In the genomic region with DNA sequence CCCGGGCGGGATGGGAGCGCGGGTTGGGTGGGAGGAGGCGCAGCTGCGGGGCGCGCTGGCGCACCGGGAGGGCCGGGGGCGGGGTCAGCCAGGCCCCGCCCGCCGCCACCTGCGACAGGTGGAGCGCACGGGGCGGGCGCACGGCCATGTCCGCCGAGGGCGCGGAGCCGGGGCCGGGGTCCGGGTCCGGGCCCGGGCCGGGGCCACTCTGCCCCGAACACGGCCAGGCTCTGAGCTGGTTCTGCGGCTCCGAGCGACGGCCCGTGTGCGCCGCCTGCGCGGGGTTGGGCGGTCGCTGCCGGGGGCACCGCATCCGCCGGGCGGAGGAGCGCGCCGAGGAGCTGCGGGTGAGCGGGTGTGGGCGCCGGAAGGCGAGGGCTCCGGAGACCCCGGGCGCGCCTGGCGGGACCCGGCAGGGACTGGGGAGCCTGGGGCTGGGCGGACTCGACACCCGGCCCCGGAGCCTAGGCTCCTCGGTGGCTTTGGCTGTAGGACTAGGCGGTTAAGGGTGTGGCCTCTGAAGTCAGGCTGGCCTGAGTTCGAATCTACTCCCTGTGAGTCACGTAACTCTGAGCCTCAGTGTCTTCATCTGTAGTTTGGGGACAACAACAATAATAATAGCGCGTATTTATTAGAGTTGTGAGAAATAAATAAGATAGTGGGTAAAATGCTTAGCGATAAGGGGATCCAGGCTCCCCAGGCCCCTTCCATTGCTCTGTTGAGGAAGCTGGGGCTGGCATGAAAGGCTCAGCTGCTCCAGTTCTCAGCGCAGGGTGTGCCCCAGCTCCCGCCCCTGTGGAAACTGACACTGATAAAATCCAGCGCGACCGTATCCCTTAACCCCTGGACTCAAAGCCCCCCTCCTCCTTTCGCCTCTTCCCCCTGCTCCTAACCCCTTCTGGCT, we compare ENCODE assay signal across 8 cellular contexts. TPM values are rescaled to one million over a fixed set of nuclear protein-coding genes. Genes with fewer than 3 reads are reported as not detected.
DNase-seq lines count a peak whose midpoint lies in the region; ATAC-seq and TF ChIP-seq lines count a peak whose summit lies in the region.

A gene (plus strand): TSS at position 108 of the 904 bp plus-strand sequence. CDS start 39 bp downstream, at position 147.

- H3K4me2 ChIP-seq in Loucy (ENCODE audit: low read depth, low read length, poor library complexity, severe bottlenecking): peak within 1 kb of the TSS; percentile 53

- peaks cover 2% of the 10 kb centered on the region; the same call in 1 of the 2 replicates for H3F3A ChIP-seq in Loucy (ENCODE audit: low read depth)

- H3K27me3 ChIP-seq in A673 (replicated peaks; ENCODE audit: insufficient read depth, low read depth, low read length, poor library complexity) (peaks cover 42% of the 10 kb centered on the region), Loucy (ENCODE audit: insufficient read depth, low read length, poor library complexity, severe bottlenecking) (no peaks in the 10 kb centered on the region)

- H3K9me3 ChIP-seq in A673 (ENCODE audit: low read depth, low read length, poor library complexity, severe bottlenecking): no peaks in the 10 kb centered on the region
- H3K9me3 ChIP-seq in Loucy (ENCODE audit: insufficient read depth, low read depth, low read length): no peaks in the 10 kb centered on the region

- H3K4me3 ChIP-seq in A673 (ENCODE audit: low read depth, low read length, poor library complexity, severe bottlenecking) (peak within 1 kb of the TSS; percentile 43), Loucy (ENCODE audit: low read length, poor library complexity, severe bottlenecking) (peak within 1 kb of the TSS; percentile 34)

- H3K9me2 ChIP-seq in Loucy (replicated peaks; ENCODE audit: low read depth, low read length): no peaks in the 10 kb centered on the region

- H3K4me1 ChIP-seq in A673 (ENCODE audit: insufficient read depth, low read length, poor library complexity, severe bottlenecking): no peaks in the 10 kb centered on the region
- peaks cover 24% of the 10 kb centered on the region for H3K4me1 ChIP-seq in Loucy (ENCODE audit: insufficient read depth, low read length, poor library complexity, severe bottlenecking)

- TF ChIP-seq CTCF in A673 (conservative IDR thresholded peaks at IDR 0.05; ENCODE audit: low read depth, low read length) (no peak), Loucy (conservative IDR thresholded peaks at IDR 0.05; ENCODE audit: low read length) (no peak)

- CTCF ChIA-PET in A673 (lab: Charles Lee): no interaction called here

- intact Hi-C loops in A673 (cut with micrococcal nuclease; ENCODE audit: unreplicated experiment): no loop called here
- intact Hi-C loops in posterior vena cava (cut with DNase I): loop anchor here in 1 of 2 donors (5.0 kb wide), 1 partner anchor 182 kb away; no protein-coding TSS in a partner anchor

- no peak for DNase-seq in A673 (ENCODE audit: low spot score)
- DNase-seq in activated T-cell treated with anti-CD3 and anti-CD28 coated beads, Interleukin-2, amount 50 U/mL, for 1 hour: peak; percentile 52
- DNase-seq in glomerular visceral epithelial cell (ENCODE audit: extremely low spot score): peak; percentile 9
- DNase-seq in posterior vena cava (ENCODE audit: low spot score): peak; percentile 77
- DNase-seq in UCSD-AML1 (lab: John Stamatoyannopoulos, UW; ENCODE audit: unreplicated experiment): no peak
- no peak for DNase-seq in NK-92 (lab: John Stamatoyannopoulos, UW; ENCODE audit: unreplicated experiment)

- H4K20me1 ChIP-seq in Loucy (ENCODE audit: insufficient read depth, low read length, poor library complexity, severe bottlenecking): no peaks in the 10 kb centered on the region

- ATAC-seq in GM18909 (IDR thresholded peaks at IDR 0.05; ENCODE audit: poor library complexity, unreplicated experiment): peak; percentile 53

- no TSS peak for BruUV-seq in A673 (replicated peaks; lab: Mats Ljungman, UMichigan)

- no peak within 1 kb of the TSS for H3K27ac ChIP-seq in A673 (ENCODE audit: low read depth, low read length, poor library complexity, severe bottlenecking)

- H3K9ac ChIP-seq in Loucy (ENCODE audit: low read depth, low read length, poor library complexity, severe bottlenecking): peak within 1 kb of the TSS; percentile 4

- H3K36me3 ChIP-seq in A673 (ENCODE audit: insufficient read depth, low read length, poor library complexity, severe bottlenecking): no peaks in the 10 kb centered on the region
- H3K36me3 ChIP-seq in Loucy (ENCODE audit: insufficient read depth, low read length): no peaks in the 10 kb centered on the region

- no peaks in the 10 kb centered on the region for H3K79me2 ChIP-seq in Loucy (ENCODE audit: insufficient read depth, low read length)

- POLR2A ChIA-PET in A673 (lab: Charles Lee; ENCODE audit: low non-redundant PET): no interaction called here

- H2AFZ ChIP-seq in Loucy (ENCODE audit: low read length): no peak within 1 kb of the TSS

RNA-seq across cellular contexts. Expression of the gene that starts here (rescaled TPM):
- total RNA-seq in A673 (2021) (not detected in 2 replicates), posterior vena cava (under 1 TPM; 0.14 to 0.28 TPM)

Comparison
In these comparisons a context has a peak if more than half of its experiments do, and no peak if none do; other contexts are left out.
1. Peak in DNase-seq in posterior vena cava; RNA of the gene not detected or under 1 TPM.
2. DNase-seq: peak in activated T-cell treated with anti-CD3 and anti-CD28 coated beads, Interleukin-2, amount 50 U/mL, for 1 hour (single experiment) and glomerular visceral epithelial cell (single experiment); none in A673 (single experiment), UCSD-AML1 (single experiment) and NK-92 (single experiment).